Comparison of ENCODE assay signal across 8 cellular contexts in the genomic region with DNA sequence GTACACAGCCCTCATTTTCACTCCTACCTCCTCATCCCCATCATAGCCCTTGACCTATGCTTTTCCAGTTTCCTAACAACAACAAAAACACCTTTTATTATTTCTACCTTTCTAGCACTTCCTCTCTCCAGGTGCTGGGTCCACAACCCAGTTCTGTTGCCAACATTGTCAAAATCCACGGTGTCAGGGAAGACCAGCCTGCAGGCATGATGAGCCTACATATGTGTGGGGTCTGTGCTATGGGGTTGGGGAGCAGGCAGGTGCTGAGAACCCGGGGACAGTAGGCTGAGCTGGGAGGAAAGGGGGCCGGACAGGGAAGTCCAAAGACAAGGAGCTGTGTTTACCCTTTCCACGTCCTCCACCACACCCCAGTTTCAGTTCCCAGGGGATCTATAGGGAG. TPM values are rescaled to one million over a fixed set of nuclear protein-coding genes. Genes with fewer than 3 reads are reported as not detected.
A peak's percentile ranks its signal among the peaks of the same experiment; 100 is the strongest.
DNase-seq lines count a peak whose midpoint lies in the region; ATAC-seq and TF ChIP-seq lines count a peak whose summit lies in the region.

No MANE protein-coding gene starts in this region.

- H3K27ac Mint-ChIP-seq in WTC11 (peak overlapping the region; percentile 61), glutamatergic neuron (ENCODE audit: unreplicated experiment) (peak overlapping the region; percentile 97)

- no peaks in the 10 kb centered on the region for H3K9me3 ChIP-seq in skeletal muscle satellite cell (replicated peaks; ENCODE audit: low read length)

- H3K4me1 ChIP-seq in skeletal muscle satellite cell (ENCODE audit: control insufficient read depth, insufficient read depth, low read length) = peaks cover 43% of the 10 kb centered on the region
- peaks cover 3% of the 10 kb centered on the region for H3K4me1 ChIP-seq in foreskin keratinocyte

- peak overlapping the region; percentile 86 for H3K9ac ChIP-seq in skeletal muscle satellite cell (ENCODE audit: low read depth, low read length)

- H3K27me3 Mint-ChIP-seq in WTC11 (ENCODE audit: low read depth) (peaks cover 26% of the 10 kb centered on the region), glutamatergic neuron (ENCODE audit: unreplicated experiment) (peaks cover 12% of the 10 kb centered on the region)

- H3K27me3 ChIP-seq in skeletal muscle satellite cell (ENCODE audit: control insufficient read depth, insufficient read depth, low read length) (no peaks in the 10 kb centered on the region), foreskin keratinocyte (no peaks in the 10 kb centered on the region)

- no peak overlapping the region for H3K27ac ChIP-seq in foreskin keratinocyte

- intact Hi-C loops in sciatic nerve (cut with DNase I) = loop anchor here (10.0 kb wide), 1 partner anchor 316 kb away; no protein-coding TSS in a partner anchor

- no peak for ATAC-seq in WTC11
- no peak for ATAC-seq in foreskin keratinocyte
- ATAC-seq in sciatic nerve = no peak

- DNase-seq in GM20000 (ENCODE audit: low spot score) (peak; percentile 36), WTC11 (ENCODE audit: low spot score) (no peak), glutamatergic neuron (no peak), foreskin keratinocyte (no peak), hypothalamus (lab: John Stamatoyannopoulos, UW) (no peak), sciatic nerve (ENCODE audit: low spot score) (no peak), foreskin melanocyte (no peak)

- peak overlapping the region; percentile 77 for H3K4me3 ChIP-seq in skeletal muscle satellite cell (ENCODE audit: low read length)

- peak overlapping the region; percentile 94 for H3K4me3 Mint-ChIP-seq in WTC11
- peak overlapping the region; percentile 87 for H3K4me3 Mint-ChIP-seq in glutamatergic neuron (ENCODE audit: unreplicated experiment)

- H3K4me1 Mint-ChIP-seq in WTC11 (peaks cover 24% of the 10 kb centered on the region), glutamatergic neuron (ENCODE audit: low read depth, unreplicated experiment) (peaks cover 10% of the 10 kb centered on the region)

- no peak for TF ChIP-seq CTCF in GM20000 (IDR thresholded peaks at IDR 0.05; ENCODE audit: extremely low read depth, missing control alignments)
- TF ChIP-seq CTCF in WTC11 (IDR thresholded peaks at IDR 0.05) = no peak
- no peak for TF ChIP-seq CTCF in glutamatergic neuron (IDR thresholded peaks at IDR 0.05; ENCODE audit: partially characterized antibody, unreplicated experiment)
- TF ChIP-seq CTCF in foreskin keratinocyte (conservative IDR thresholded peaks at IDR 0.05) = no peak

- CTCF ChIA-PET in WTC11 (lab: Charles Lee) = interaction anchor here (0.6 to 8.7 kb wide), 7 partner anchors 45 to 350 kb away, joined by 3 to 358 read pairs (median 5); partner anchors contain the start of genes APOA1 and SIK3

- H3K36me3 ChIP-seq in skeletal muscle satellite cell (ENCODE audit: insufficient read depth, low read length) = peaks cover 33% of the 10 kb centered on the region

- H3K9me3 Mint-ChIP-seq in WTC11 = no peaks in the 10 kb centered on the region
- H3K9me3 Mint-ChIP-seq in glutamatergic neuron (ENCODE audit: unreplicated experiment) = peaks cover 3% of the 10 kb centered on the region

- POLR2A ChIA-PET in WTC11 (lab: Charles Lee) = no interaction called here

- peak overlapping the region; percentile 94 for H3K4me2 ChIP-seq in skeletal muscle satellite cell (ENCODE audit: low read length)

- H3K36me3 Mint-ChIP-seq in WTC11 (peaks cover 34% of the 10 kb centered on the region), glutamatergic neuron (ENCODE audit: unreplicated experiment) (no peaks in the 10 kb centered on the region)

TF ChIP-seq in WTC11, 78 proteins besides CTCF, POLR2A, EP300 and RAD21 (continues in another document):
- TF ChIP-seq ZNF512 (CRISPR knock-in tag; IDR thresholded peaks at IDR 0.05; ENCODE audit: borderline replicate concordance) (no peak), NR3C1 (CRISPR knock-in tag; conservative IDR thresholded peaks at IDR 0.05; ENCODE audit: low read depth) (no peak), EMX1 (CRISPR knock-in tag; IDR thresholded peaks at IDR 0.05) (no peak), OVOL2 (CRISPR knock-in tag; IDR thresholded peaks at IDR 0.05; ENCODE audit: borderline replicate concordance) (no peak), ZNF232 (CRISPR knock-in tag; IDR thresholded peaks at IDR 0.05) (no peak), IRF1 (CRISPR knock-in tag; IDR thresholded peaks at IDR 0.05) (no peak), FOXP1 (CRISPR knock-in tag; IDR thresholded peaks at IDR 0.05; ENCODE audit: borderline replicate concordance) (no peak), SOX15 (CRISPR knock-in tag; IDR thresholded peaks at IDR 0.05) (no peak), NFE2L1 (CRISPR knock-in tag; IDR thresholded peaks at IDR 0.05) (no peak)
- TF ChIP-seq, protein P1, sequence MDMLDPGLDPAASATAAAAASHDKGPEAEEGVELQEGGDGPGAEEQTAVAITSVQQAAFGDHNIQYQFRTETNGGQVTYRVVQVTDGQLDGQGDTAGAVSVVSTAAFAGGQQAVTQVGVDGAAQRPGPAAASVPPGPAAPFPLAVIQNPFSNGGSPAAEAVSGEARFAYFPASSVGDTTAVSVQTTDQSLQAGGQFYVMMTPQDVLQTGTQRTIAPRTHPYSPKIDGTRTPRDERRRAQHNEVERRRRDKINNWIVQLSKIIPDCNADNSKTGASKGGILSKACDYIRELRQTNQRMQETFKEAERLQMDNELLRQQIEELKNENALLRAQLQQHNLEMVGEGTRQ (CRISPR knock-in tag; IDR thresholded peaks at IDR 0.05) = no peak

RNA-seq across cellular contexts. Expression of gene ZPR1, which starts 0.7 kb away (rescaled TPM):
- 55.2 to 59.6 TPM (median 56.6 TPM) in 3 replicates for total RNA-seq in WTC11 (2021)
- 61.9 TPM for total RNA-seq in glutamatergic neuron (ENCODE audit: unreplicated experiment)
- total RNA-seq in skeletal muscle satellite cell (2012; rRNA removed) = 40.8 and 42.3 TPM in 2 replicates
- total RNA-seq in foreskin keratinocyte = 59.8 and 63.0 TPM in 2 replicates
- 49.1 and 55.8 TPM in 2 replicates for polyA plus RNA-seq in foreskin keratinocyte
- total RNA-seq in sciatic nerve = 26.7 TPM

RNA-seq across cellular contexts. Expression of gene APOA5, which starts 3.1 kb away (rescaled TPM):
- total RNA-seq in WTC11 (2021) = 0.09 to 0.32 TPM (median 0.20 TPM) in 3 replicates
- total RNA-seq in glutamatergic neuron (ENCODE audit: unreplicated experiment) = not detected
- not detected in 2 replicates for total RNA-seq in skeletal muscle satellite cell (2012; rRNA removed)
- not detected in 2 replicates for total RNA-seq in foreskin keratinocyte
- polyA plus RNA-seq in foreskin keratinocyte = not detected in 2 replicates
- total RNA-seq in sciatic nerve = not detected

RNA-seq across cellular contexts. Expression of gene BUD13, which starts 15.7 kb away (rescaled TPM):
- total RNA-seq in WTC11 (2021) (20.7 to 24.6 TPM (median 22.4 TPM) in 3 replicates), glutamatergic neuron (ENCODE audit: unreplicated experiment) (17.0 TPM), foreskin keratinocyte (21.7 and 22.7 TPM in 2 replicates), sciatic nerve (16.9 TPM)
- total RNA-seq in skeletal muscle satellite cell (2012; rRNA removed) = 9.9 and 11.8 TPM in 2 replicates
- polyA plus RNA-seq in foreskin keratinocyte = 17.9 and 22.5 TPM in 2 replicates

RNA-seq across cellular contexts. Expression of gene APOA4, which starts 34.6 kb away (rescaled TPM):
- total RNA-seq in WTC11 (2021) (not detected in 3 replicates), glutamatergic neuron (ENCODE audit: unreplicated experiment) (not detected), foreskin keratinocyte (not detected in 2 replicates), sciatic nerve (not detected)
- not detected in 2 replicates for total RNA-seq in skeletal muscle satellite cell (2012; rRNA removed)
- not detected in 2 replicates for polyA plus RNA-seq in foreskin keratinocyte

RNA-seq across cellular contexts. Expression of gene APOC3, which starts 41.2 kb away (rescaled TPM):
- 2.1 to 3.9 TPM (median 2.5 TPM) in 3 replicates for total RNA-seq in WTC11 (2021)
- not detected for total RNA-seq in glutamatergic neuron (ENCODE audit: unreplicated experiment)
- total RNA-seq in skeletal muscle satellite cell (2012; rRNA removed) = 0.76 TPM in 1 of 2 replicates, not detected in the other
- not detected in 2 replicates for total RNA-seq in foreskin keratinocyte
- not detected in 2 replicates for polyA plus RNA-seq in foreskin keratinocyte
- total RNA-seq in sciatic nerve = not detected
